1 cellular context compared by ENCODE assay signal in genomic region chr2:53970898-53971681, GRCh38.
TF ChIP-seq lines count a peak whose summit lies in the region.

TSS of gene PSME4 (minus strand) at chr2:53970993. CDS start at chr2:53970784, 209 bp downstream.

TF ChIP-seq in HepG2, 621 proteins besides CTCF, POLR2A, EP300 and RAD21 (continued from another document and continues in another):
- TF ChIP-seq NKX3-1 (CRISPR knock-in tag; IDR thresholded peaks at IDR 0.05) (peak; percentile 64; the same call in 1 of the 2 replicates), ZNF44 (CRISPR knock-in tag; IDR thresholded peaks at IDR 0.05) (no peak), PREB (CRISPR knock-in tag; IDR thresholded peaks at IDR 0.05) (0 out of 2 replicates have a peak, but pooled peaks have one; percentile 39), SNAPC2 (CRISPR knock-in tag; IDR thresholded peaks at IDR 0.05) (0 out of 2 replicates have a peak, but pooled peaks have one; percentile 39), KIAA2018 (CRISPR knock-in tag; IDR thresholded peaks at IDR 0.05; ENCODE audit: borderline replicate concordance) (peak; percentile 84; the same call in 1 of the 2 replicates), SALL2 (CRISPR knock-in tag; IDR thresholded peaks at IDR 0.05) (peak; percentile 95), CERS6 (CRISPR knock-in tag; IDR thresholded peaks at IDR 0.05) (0 out of 2 replicates have a peak, but pooled peaks have one; percentile 71), MLLT10 (CRISPR knock-in tag; IDR thresholded peaks at IDR 0.05) (no peak), ZNF20 (CRISPR knock-in tag; IDR thresholded peaks at IDR 0.05) (no peak), RXRB (CRISPR knock-in tag; IDR thresholded peaks at IDR 0.05; ENCODE audit: borderline replicate concordance) (peak; percentile 54), PRDM10 (CRISPR knock-in tag; IDR thresholded peaks at IDR 0.05; ENCODE audit: low read depth) (no peak), EZH2 (conservative IDR thresholded peaks at IDR 0.05; ENCODE audit: low read depth, low read length) (no peak), ISL2 (CRISPR knock-in tag; IDR thresholded peaks at IDR 0.05) (peak; percentile 77), ATF3 (CRISPR knock-in tag; IDR thresholded peaks at IDR 0.05) (no peak), PHF5A (CRISPR knock-in tag; IDR thresholded peaks at IDR 0.05; ENCODE audit: low read depth, unreplicated experiment) (no peak), ZNF350 (CRISPR knock-in tag; IDR thresholded peaks at IDR 0.05; ENCODE audit: borderline replicate concordance, low read depth) (no peak), ZNF3 (CRISPR knock-in tag; IDR thresholded peaks at IDR 0.05) (no peak), ZNF567 (CRISPR knock-in tag; IDR thresholded peaks at IDR 0.05; ENCODE audit: borderline replicate concordance) (0 out of 2 replicates have a peak, but pooled peaks have one; percentile 88), ESRRA (CRISPR knock-in tag; IDR thresholded peaks at IDR 0.05; ENCODE audit: low read depth) (0 out of 2 replicates have a peak, but pooled peaks have one; percentile 60), TCF7L2 (IDR thresholded peaks at IDR 0.05; ENCODE audit: low read depth, low read length) (no peak), DBP (CRISPR knock-in tag; IDR thresholded peaks at IDR 0.05; ENCODE audit: not compliant biosample characterization) (no peak), ZXDC (CRISPR knock-in tag; IDR thresholded peaks at IDR 0.05) (peak; percentile 72), KLF11 (CRISPR knock-in tag; IDR thresholded peaks at IDR 0.05) (peak; percentile 61; the same call in 1 of the 2 replicates), BRF2 (CRISPR knock-in tag; IDR thresholded peaks at IDR 0.05) (peak; percentile 7; the same call in 1 of the 2 replicates), REXO4 (CRISPR knock-in tag; IDR thresholded peaks at IDR 0.05; ENCODE audit: borderline replicate concordance) (no peak; the same call in 1 of the 2 replicates), BCLAF1 (IDR thresholded peaks at IDR 0.05) (no peak), RARA (CRISPR knock-in tag; IDR thresholded peaks at IDR 0.05) (peak; percentile 50), TMF1 (CRISPR knock-in tag; IDR thresholded peaks at IDR 0.05; ENCODE audit: low read depth) (no peak)
